Comparison of ENCODE assay signal across 26 cellular contexts in genomic region chr10:29113251-29113945, GRCh38.
A peak's percentile ranks its signal among the peaks of the same experiment; 100 is the strongest.
DNase-seq lines count a peak whose midpoint lies in the region; TF ChIP-seq lines count a peak whose summit lies in the region.
"Had no signal": no experiment of that assay in that cellular context is flagged by ENCODE, and none has a peak within 500 bp of the region (broad histone marks: within the 10 kb centered on the region; RNA-seq: fewer than 3 reads in every experiment).

No MANE protein-coding gene starts in this region.

- H3K9ac ChIP-seq in neuronal stem cell (ENCODE audit: low read depth, low read length, poor library complexity) = no peak overlapping the region

- H3K36me3 Mint-ChIP-seq in Calu3 (ENCODE audit: insufficient read depth, unreplicated experiment) = no peaks in the 10 kb centered on the region
- H3K36me3 Mint-ChIP-seq: activated CD8-positive, alpha-beta memory T cell treated with anti-CD3 and anti-CD28 coated beads, Interleukin-2, amount 10 ng/mL, durations not matched to agents 7 days and 5 days had no signal

- no peak overlapping the region for H3K27ac ChIP-seq in neuronal stem cell (replicated peaks; ENCODE audit: low read length)
- H3K27ac ChIP-seq in prostate gland = no peak overlapping the region
- H3K27ac ChIP-seq in coronary artery = no peak overlapping the region
- H3K27ac ChIP-seq: A549, pancreas, VCaP had no signal

- H3K27ac Mint-ChIP-seq in Calu3 (ENCODE audit: unreplicated experiment) = peak overlapping the region; percentile 7
- H3K27ac Mint-ChIP-seq: activated CD4-positive, alpha-beta T cell treated with anti-CD3 and anti-CD28 coated beads, Interleukin-2, amount 10 ng/mL, durations not matched to agents 7 days and 5 days; activated CD8-positive, alpha-beta memory T cell treated with anti-CD3 and anti-CD28 coated beads, Interleukin-2, amount 10 ng/mL, durations not matched to agents 7 days and 5 days; activated naive CD4-positive, alpha-beta T cell treated with anti-CD3 and anti-CD28 coated beads for 36 hours; activated T-cell treated with anti-CD3 and anti-CD28 coated beads, Interleukin-2, amount 50 U/mL, for 72 hours; B cell had no signal

- intact Hi-C loops in Calu3 (cut with micrococcal nuclease; ENCODE audit: unreplicated experiment) = no loop called here
- intact Hi-C loops in prostate gland (cut with DNase I) = no loop called here

- no peak for DNase-seq in Calu3
- DNase-seq in RPMI7951 (ENCODE audit: low read depth) = peak; percentile 70
- peak; percentile 26 for DNase-seq in iPS-NIHi7 (ENCODE audit: extremely low spot score)
- DNase-seq in neuronal stem cell (ENCODE audit: low spot score) = no peak
- DNase-seq in OCI-M1 (lab: John Stamatoyannopoulos, UW) = no peak
- no peak for DNase-seq in prostate gland (ENCODE audit: low spot score)
- no peak for DNase-seq in NCI-H187 (lab: John Stamatoyannopoulos, UW)
- DNase-seq in coronary artery (ENCODE audit: low spot score) = no peak
- DNase-seq: activated CD4-positive, alpha-beta T cell treated with anti-CD3 and anti-CD28 coated beads, Interleukin-2, amount 10 ng/mL, durations not matched to agents 7 days and 5 days; activated CD8-positive, alpha-beta memory T cell treated with anti-CD3 and anti-CD28 coated beads, Interleukin-2, amount 10 ng/mL, durations not matched to agents 7 days and 5 days; activated naive CD4-positive, alpha-beta T cell treated with anti-CD3 and anti-CD28 coated beads for 36 hours; activated T-cell treated with anti-CD3 and anti-CD28 coated beads, Interleukin-2, amount 50 U/mL, for 72 hours; amygdala; dermis blood vessel endothelial cell; DMS79 treated with DMSO at 0.1 percent for 48 hours; HCEC 1CT; Karpas-422; naive B cell; NCI-H1694; NCI-H69; pancreas; RPMI8226 had no signal

- no peak overlapping the region for H4K91ac ChIP-seq in neuronal stem cell (ENCODE audit: low read depth, low read length, poor library complexity)

- peaks cover 5% of the 10 kb centered on the region for H3K9me3 Mint-ChIP-seq in Calu3 (ENCODE audit: low read depth, unreplicated experiment)

- no peak overlapping the region for H3K23ac ChIP-seq in neuronal stem cell (ENCODE audit: low read depth, low read length, poor library complexity)

- H3K9me3 ChIP-seq in neuronal stem cell (replicated peaks in 1 of 2; ENCODE audit: control insufficient read depth in 2 of 2, insufficient read depth in 1 of 2, low read depth in 1 of 2, low read length in 2 of 2) = no peaks in the 10 kb centered on the region
- no peaks in the 10 kb centered on the region for H3K9me3 ChIP-seq in prostate gland
- H3K9me3 ChIP-seq: pancreas had no signal

- no peak overlapping the region for H3K18ac ChIP-seq in neuronal stem cell (ENCODE audit: low read length)

- H4K8ac ChIP-seq in neuronal stem cell (ENCODE audit: low read depth, low read length) = no peak overlapping the region

- H2BK15ac ChIP-seq in neuronal stem cell (ENCODE audit: low read length) = no peak overlapping the region

- no peak overlapping the region for H3K4ac ChIP-seq in neuronal stem cell (ENCODE audit: low read length)

- no peak overlapping the region for H3K14ac ChIP-seq in neuronal stem cell (ENCODE audit: low read length)

- no TSS peak for BruUV-seq in Calu3 (replicated peaks; lab: Mats Ljungman, UMichigan)

- H2AFZ ChIP-seq in neuronal stem cell (ENCODE audit: low read length) = peak overlapping the region; percentile 75

- H2BK120ac ChIP-seq in neuronal stem cell (ENCODE audit: low read depth, low read length) = no peak overlapping the region

- H3K27me3 ChIP-seq in neuronal stem cell (ENCODE audit: control insufficient read depth in 3 of 3, insufficient read depth in 3 of 3, low read depth in 1 of 3, low read length in 3 of 3) (no peaks in the 10 kb centered on the region), prostate gland (replicated peaks; ENCODE audit: insufficient read depth) (no peaks in the 10 kb centered on the region)
- H3K27me3 ChIP-seq: pancreas had no signal

- no peak overlapping the region for H2AK5ac ChIP-seq in neuronal stem cell (ENCODE audit: low read depth, low read length)

- TF ChIP-seq CTCF in Calu3 (IDR thresholded peaks at IDR 0.05; ENCODE audit: unreplicated experiment) (no peak), prostate gland (IDR thresholded peaks at IDR 0.05) (no peak), coronary artery (IDR thresholded peaks at IDR 0.05) (no peak)

- no peak overlapping the region for H3K4me2 ChIP-seq in neuronal stem cell (ENCODE audit: insufficient read depth, low read length, poor library complexity, severe bottlenecking)
- H3K4me2 ChIP-seq: A549 had no signal

- peaks cover 15% of the 10 kb centered on the region for H3K4me1 Mint-ChIP-seq in Calu3 (ENCODE audit: low read depth, unreplicated experiment)
- H3K4me1 Mint-ChIP-seq: activated CD4-positive, alpha-beta T cell treated with anti-CD3 and anti-CD28 coated beads, Interleukin-2, amount 10 ng/mL, durations not matched to agents 7 days and 5 days; activated CD8-positive, alpha-beta memory T cell treated with anti-CD3 and anti-CD28 coated beads, Interleukin-2, amount 10 ng/mL, durations not matched to agents 7 days and 5 days; B cell; naive B cell had no signal

- CTCF ChIA-PET in Calu3 (lab: Charles Lee) = interaction anchor here (0.9 kb wide), 1 partner anchor 11 kb away, joined by 3 read pairs; no protein-coding TSS in a partner anchor

- H3K4me3 ChIP-seq in neuronal stem cell (ENCODE audit: low read length in 2 of 2) = no peak overlapping the region
- no peak overlapping the region for H3K4me3 ChIP-seq in prostate gland
- H3K4me3 ChIP-seq in coronary artery = no peak overlapping the region
- H3K4me3 ChIP-seq: A549, GM12878, pancreas had no signal

- no CpG with 5 or more reads among the region's 14 CpGs for WGBS in neuronal stem cell (ENCODE audit: extremely low coverage in 2 of 2, insufficient read length in 2 of 2, insufficient replicate concordance in 1 of 2), 2 donors
- WGBS in prostate gland = 67% methylated on average over 14 of the region's 14 CpGs

- no peaks in the 10 kb centered on the region for H3K79me1 ChIP-seq in neuronal stem cell (ENCODE audit: low read depth, low read length)

- H3K4me1 ChIP-seq in neuronal stem cell (ENCODE audit: control insufficient read depth in 2 of 2, insufficient read depth in 1 of 2, low read depth in 1 of 2, low read length in 2 of 2) = peaks cover 0 to 5% of the 10 kb centered on the region in 2 donors
- H3K4me1 ChIP-seq in prostate gland (replicated peaks) = peaks cover 2% of the 10 kb centered on the region
- H3K4me1 ChIP-seq: A549, pancreas had no signal

- no peak for TF ChIP-seq POLR2A in prostate gland (IDR thresholded peaks at IDR 0.05)

- H2BK12ac ChIP-seq in neuronal stem cell (ENCODE audit: low read length) = no peak overlapping the region

- H3K27me3 Mint-ChIP-seq in Calu3 (ENCODE audit: unreplicated experiment) = no peaks in the 10 kb centered on the region
- H3K27me3 Mint-ChIP-seq: activated CD8-positive, alpha-beta memory T cell treated with anti-CD3 and anti-CD28 coated beads, Interleukin-2, amount 10 ng/mL, durations not matched to agents 7 days and 5 days; B cell; naive B cell had no signal

- H2BK5ac ChIP-seq in neuronal stem cell (ENCODE audit: low read length) = no peak overlapping the region

- H3K36me3 ChIP-seq in neuronal stem cell (replicated peaks in 1 of 2; ENCODE audit: control insufficient read depth in 2 of 2, insufficient read depth in 2 of 2, low read length in 2 of 2) = no peaks in the 10 kb centered on the region
- H3K36me3 ChIP-seq in prostate gland = no peaks in the 10 kb centered on the region
- H3K36me3 ChIP-seq: pancreas had no signal

- no peak overlapping the region for H3K4me3 Mint-ChIP-seq in Calu3 (ENCODE audit: low read depth, unreplicated experiment)
- H3K4me3 Mint-ChIP-seq: activated CD4-positive, alpha-beta T cell treated with anti-CD3 and anti-CD28 coated beads, Interleukin-2, amount 10 ng/mL, durations not matched to agents 7 days and 5 days; activated CD8-positive, alpha-beta memory T cell treated with anti-CD3 and anti-CD28 coated beads, Interleukin-2, amount 10 ng/mL, durations not matched to agents 7 days and 5 days; activated naive CD4-positive, alpha-beta T cell treated with anti-CD3 and anti-CD28 coated beads for 36 hours; activated T-cell treated with anti-CD3 and anti-CD28 coated beads, Interleukin-2, amount 50 U/mL, for 72 hours; B cell; naive B cell had no signal

Comparison
In these comparisons a context has a peak if more than half of its experiments do, and no peak if none do; other contexts are left out.
1. DNase-seq: peak in RPMI7951 (single experiment) and iPS-NIHi7 (single experiment); none in Calu3 (single experiment), neuronal stem cell (single experiment), OCI-M1 (single experiment), prostate gland (single experiment), NCI-H187 (0 of 2) and coronary artery (single experiment).